19 cellular contexts compared by ENCODE assay signal in the genomic region with DNA sequence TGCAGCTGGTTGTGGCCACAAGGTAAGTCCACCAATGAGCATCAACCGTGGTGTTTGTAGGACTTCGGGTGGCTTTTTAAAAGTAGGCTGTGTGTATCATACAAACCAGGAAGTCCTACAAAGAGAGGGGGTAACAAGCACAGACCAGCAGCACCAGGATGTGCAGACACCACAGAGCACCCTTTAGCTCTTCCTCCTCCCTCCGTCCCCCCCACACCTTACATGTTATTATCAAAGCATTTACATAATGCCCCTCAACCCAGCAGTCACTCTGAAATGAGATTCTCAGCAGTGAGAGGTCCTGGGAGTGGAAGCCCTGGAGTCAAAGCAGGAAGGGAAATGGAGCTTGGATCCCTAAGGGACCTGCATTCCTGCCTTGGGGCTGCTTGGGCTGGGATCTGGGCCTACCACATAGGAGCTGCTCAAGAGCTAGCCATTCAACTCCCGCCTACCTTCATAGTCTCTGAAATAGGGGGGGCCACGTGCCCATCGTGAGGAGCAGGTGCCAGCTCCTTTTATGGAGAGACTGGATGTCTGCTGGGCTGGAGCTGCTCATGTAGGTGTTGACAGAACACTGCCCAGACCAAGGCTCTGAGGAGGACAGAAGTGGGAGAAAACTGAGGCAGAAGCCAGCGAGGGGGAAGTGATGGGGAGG.
DNase-seq lines count a peak whose midpoint lies in the region; ATAC-seq and TF ChIP-seq lines count a peak whose summit lies in the region.
"Had no signal": no experiment of that assay in that cellular context is flagged by ENCODE, and none has a peak within 500 bp of the region (broad histone marks: within the 10 kb centered on the region; RNA-seq: fewer than 3 reads in every experiment).

No MANE protein-coding gene starts in this region.

- ATAC-seq in left ventricle myocardium superior: peak; percentile 95
- no peak for ATAC-seq in GM18517 (IDR thresholded peaks at IDR 0.05; ENCODE audit: unreplicated experiment)
- ATAC-seq: foreskin keratinocyte, Panc1 had no signal

- no peak for TF ChIP-seq POLR2A in Peyer's patch (IDR thresholded peaks at IDR 0.05)
- no peak for TF ChIP-seq POLR2A in uterus (IDR thresholded peaks at IDR 0.05)

- H3K9me3 ChIP-seq in cardiac muscle cell (ENCODE audit: low read depth) (no peaks in the 10 kb centered on the region), Peyer's patch (no peaks in the 10 kb centered on the region), uterus (no peaks in the 10 kb centered on the region)
- H3K9me3 ChIP-seq: suprapubic skin had no signal

- H3K27me3 ChIP-seq in cardiac muscle cell: no peaks in the 10 kb centered on the region
- H3K27me3 ChIP-seq in Peyer's patch: no peaks in the 10 kb centered on the region
- H3K27me3 ChIP-seq in uterus: no peaks in the 10 kb centered on the region

- H3K27ac ChIP-seq in cardiac muscle cell (peak overlapping the region; percentile 96), Peyer's patch (no peak overlapping the region), uterus (no peak overlapping the region)
- H3K27ac ChIP-seq: foreskin keratinocyte, suprapubic skin had no signal

- TF ChIP-seq CTCF in cardiac muscle cell (IDR thresholded peaks at IDR 0.05; ENCODE audit: low read depth, low read length): no peak
- no peak for TF ChIP-seq CTCF in Peyer's patch (IDR thresholded peaks at IDR 0.05)
- TF ChIP-seq CTCF in uterus (IDR thresholded peaks at IDR 0.05): no peak

- H3K4me3 ChIP-seq in cardiac muscle cell (no peak overlapping the region), Peyer's patch (no peak overlapping the region), uterus (no peak overlapping the region)
- H3K4me3 ChIP-seq: suprapubic skin had no signal

- H3K4me1 ChIP-seq in cardiac muscle cell (ENCODE audit: low read depth) (peaks cover 32% of the 10 kb centered on the region), Peyer's patch (no peaks in the 10 kb centered on the region), uterus (no peaks in the 10 kb centered on the region)
- H3K4me1 ChIP-seq: foreskin keratinocyte, suprapubic skin had no signal

- DNase-seq in cardiac muscle cell (ENCODE audit: low read depth in 1 of 2, low spot score in 1 of 2) (peak in 1 of 2 donors; percentile 92), cardiac septum (ENCODE audit: low spot score) (no peak), NCI-H2196 (lab: John Stamatoyannopoulos, UW; ENCODE audit: unreplicated experiment) (peak; percentile 36), left ventricle myocardium superior (peak; percentile 58), Peyer's patch (no peak), NCI-H1930 (lab: John Stamatoyannopoulos, UW) (no peak), uterus (no peak)
- DNase-seq: activated CD4-positive, alpha-beta T cell treated with anti-CD3 and anti-CD28 coated beads, Interleukin-2, amount 50 U/mL, for 1 hour; activated T-cell treated with anti-CD3 and anti-CD28 coated beads, Interleukin-2, amount 50 U/mL, for 24 hours; cortex of kidney; MM.1S; NCI-H524 treated with DMSO at 0.1 percent for 48 hours; small intestine; stimulated activated CD4-positive, alpha-beta T cell treated with anti-CD3 and anti-CD28 coated beads, Interleukin-4, amount 100 ng/mL, for 4 hours; stimulated activated CD8-positive, alpha-beta memory T cell treated with anti-CD3 and anti-CD28 coated beads, Interleukin-4, amount 100 ng/mL, for 48 hours had no signal

- no peaks in the 10 kb centered on the region for H3K36me3 ChIP-seq in cardiac muscle cell
- H3K36me3 ChIP-seq in Peyer's patch: no peaks in the 10 kb centered on the region
- H3K36me3 ChIP-seq in uterus: no peaks in the 10 kb centered on the region
- H3K36me3 ChIP-seq: suprapubic skin had no signal

- intact Hi-C loops in cardiac septum (cut with DNase I) (no loop called here), left ventricle myocardium superior (cut with micrococcal nuclease) (no loop called here), uterus (cut with DNase I; ENCODE audit: low total_unique reads) (no loop called here)

Comparison
In these comparisons a context has a peak if more than half of its experiments do, and no peak if none do; other contexts are left out.
1. DNase-seq: peak in NCI-H2196 (single experiment) and left ventricle myocardium superior (single experiment); none in cardiac septum (single experiment), Peyer's patch (0 of 3), NCI-H1930 (0 of 2) and uterus (0 of 2).